1 cellular context compared by ENCODE assay signal in the genomic region with DNA sequence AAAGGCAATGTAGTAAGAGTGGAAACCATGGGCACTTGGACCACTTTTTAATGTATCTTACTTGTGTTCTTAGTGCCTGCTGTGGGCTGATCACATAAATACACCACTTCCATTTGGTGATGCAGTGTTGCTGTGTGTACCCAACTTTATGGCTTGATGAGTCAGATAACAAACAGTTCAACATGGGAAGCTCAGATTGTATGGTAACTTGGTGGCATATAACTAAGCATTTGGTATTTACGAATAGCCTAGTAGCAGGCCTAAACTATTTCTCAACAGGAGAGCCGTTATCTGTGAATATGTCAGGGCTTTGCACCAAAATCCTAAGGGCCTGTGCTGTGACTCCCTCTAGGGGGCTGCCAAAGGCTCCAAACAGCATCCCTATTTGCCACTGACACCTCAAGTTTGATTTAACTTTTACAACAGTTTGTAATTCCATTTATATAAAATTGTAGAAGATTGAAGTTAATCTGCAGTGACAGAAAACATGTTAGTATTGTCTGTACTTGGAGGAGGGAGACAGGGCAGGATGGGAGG.
TF ChIP-seq lines count a peak whose summit lies in the region.

No MANE protein-coding gene starts in this region.

TF ChIP-seq in K562, 482 proteins besides CTCF, POLR2A, EP300 and RAD21:
- no peak for TF ChIP-seq RAD51 (IDR thresholded peaks at IDR 0.05; ENCODE audit: borderline replicate concordance, low read depth)
- TF ChIP-seq XRCC5 (IDR thresholded peaks at IDR 0.05; ENCODE audit: low read depth, low read length), result no peak
- no peak for TF ChIP-seq TCF7L2 (IDR thresholded peaks at IDR 0.05; ENCODE audit: low read depth, low read length)
- peak; percentile 47; the same call in 1 of the 2 replicates for TF ChIP-seq CEBPB (tag; IDR thresholded peaks at IDR 0.05)
- no peak for TF ChIP-seq HOXB6 (CRISPR knock-in tag; IDR thresholded peaks at IDR 0.05; ENCODE audit: borderline replicate concordance)
- TF ChIP-seq ZC3H4 (CRISPR knock-in tag; IDR thresholded peaks at IDR 0.05; ENCODE audit: borderline replicate concordance), result no peak
- TF ChIP-seq RBM39 (optimal IDR thresholded peaks at IDR 0.05; ENCODE audit: low read depth, low read length), result no peak
- no peak for TF ChIP-seq MTA2 (IDR thresholded peaks at IDR 0.05; ENCODE audit: low read depth)
- TF ChIP-seq RNF2 (IDR thresholded peaks at IDR 0.05), result no peak
- TF ChIP-seq SRF (CRISPR knock-in tag; IDR thresholded peaks at IDR 0.05), result no peak
- TF ChIP-seq KDM2B (CRISPR knock-in tag; IDR thresholded peaks at IDR 0.05), result no peak
- TF ChIP-seq CTCFL (IDR thresholded peaks at IDR 0.05; ENCODE audit: borderline replicate concordance, insufficient read depth, low read depth, low read length, poor library complexity, severe bottlenecking), result peak; percentile 9
